ENCODE assay signal across 22 cellular contexts in genomic region chr3:13873818-13874217, GRCh38. TPM values are rescaled to one million over a fixed set of nuclear protein-coding genes. Genes with fewer than 3 reads are reported as not detected.
"Had no signal": no experiment of that assay in that cellular context is flagged by ENCODE, and none has a peak within 500 bp of the region (broad histone marks: within the 10 kb centered on the region; RNA-seq: fewer than 3 reads in every experiment).

No MANE protein-coding gene starts in this region.

- H3K4me3 Mint-ChIP-seq: activated T-cell treated with anti-CD3 and anti-CD28 coated beads, Interleukin-2, amount 50 U/mL, for 72 hours; brain; mesothelial cell of epicardium; stimulated activated effector memory CD8-positive, alpha-beta T cell treated with anti-CD3 and anti-CD28 coated beads, Interleukin-12 subunit alpha, Interleukin-12 subunit beta, amount 100 ng/mL, for 72 hours had no signal

- H3K9me3 Mint-ChIP-seq: activated T-cell treated with anti-CD3 and anti-CD28 coated beads, Interleukin-2, amount 50 U/mL, for 72 hours; mesothelial cell of epicardium; stimulated activated effector memory CD8-positive, alpha-beta T cell treated with anti-CD3 and anti-CD28 coated beads, Interleukin-12 subunit alpha, Interleukin-12 subunit beta, amount 100 ng/mL, for 72 hours had no signal

- H3K36me3 ChIP-seq: left lung, neutrophil, stomach, upper lobe of left lung had no signal

- H3K4me3 ChIP-seq: dorsolateral prefrontal cortex, left lung, smooth muscle cell, stomach, upper lobe of left lung had no signal

- H2AFZ ChIP-seq: parathyroid adenoma had no signal

- H3K9ac ChIP-seq: parathyroid adenoma had no signal

- H3K9me3 ChIP-seq: neutrophil had no signal

- H3K27ac ChIP-seq: dorsolateral prefrontal cortex, epithelial cell of prostate, left lung, neutrophil, parathyroid adenoma, stomach, upper lobe of left lung had no signal

- H3K79me2 ChIP-seq: parathyroid adenoma had no signal

- H3K36me3 Mint-ChIP-seq: stimulated activated effector memory CD8-positive, alpha-beta T cell treated with anti-CD3 and anti-CD28 coated beads, Interleukin-12 subunit alpha, Interleukin-12 subunit beta, amount 100 ng/mL, for 72 hours had no signal

- ATAC-seq: activated T-cell treated with anti-CD3 and anti-CD28 coated beads, Interleukin-2, amount 50 U/mL, for 72 hours; left lung; sciatic nerve; stimulated activated effector memory CD8-positive, alpha-beta T cell treated with anti-CD3 and anti-CD28 coated beads, Interleukin-12 subunit alpha, Interleukin-12 subunit beta, amount 100 ng/mL, for 72 hours had no signal

- DNase-seq: activated CD4-positive, alpha-beta T cell treated with anti-CD3 and anti-CD28 coated beads, Interleukin-2, amount 50 U/mL, for 1 hour; activated CD4-positive, CD25-positive, alpha-beta regulatory T cell treated with anti-CD3 and anti-CD28 coated beads, Interleukin-2, amount 50 U/mL, for 72 hours; activated CD8-positive, alpha-beta memory T cell treated with anti-CD3 and anti-CD28 coated beads for 24 hours; activated T-cell treated with anti-CD3 and anti-CD28 coated beads, Interleukin-2, amount 50 U/mL, for 72 hours; anterior cingulate cortex; caudate nucleus; dorsolateral prefrontal cortex; foreskin fibroblast; hippocampal formation; left lung; stimulated activated CD4-positive, alpha-beta T cell treated with anti-CD3 and anti-CD28 coated beads, Interleukin-4, amount 100 ng/mL, for 24 hours; stomach; upper lobe of left lung had no signal

- H3K4me2 ChIP-seq: smooth muscle cell had no signal

- H3K27ac Mint-ChIP-seq: activated T-cell treated with anti-CD3 and anti-CD28 coated beads, Interleukin-2, amount 50 U/mL, for 72 hours; mesothelial cell of epicardium; stimulated activated effector memory CD8-positive, alpha-beta T cell treated with anti-CD3 and anti-CD28 coated beads, Interleukin-12 subunit alpha, Interleukin-12 subunit beta, amount 100 ng/mL, for 72 hours had no signal

RNA-seq across cellular contexts. Expression of gene WNT7A, which starts 6.1 kb away (rescaled TPM):
- total RNA-seq: lung microvascular endothelial cell, sciatic nerve, stomach had no signal
